8 cellular contexts compared by ENCODE assay signal in the genomic region with DNA sequence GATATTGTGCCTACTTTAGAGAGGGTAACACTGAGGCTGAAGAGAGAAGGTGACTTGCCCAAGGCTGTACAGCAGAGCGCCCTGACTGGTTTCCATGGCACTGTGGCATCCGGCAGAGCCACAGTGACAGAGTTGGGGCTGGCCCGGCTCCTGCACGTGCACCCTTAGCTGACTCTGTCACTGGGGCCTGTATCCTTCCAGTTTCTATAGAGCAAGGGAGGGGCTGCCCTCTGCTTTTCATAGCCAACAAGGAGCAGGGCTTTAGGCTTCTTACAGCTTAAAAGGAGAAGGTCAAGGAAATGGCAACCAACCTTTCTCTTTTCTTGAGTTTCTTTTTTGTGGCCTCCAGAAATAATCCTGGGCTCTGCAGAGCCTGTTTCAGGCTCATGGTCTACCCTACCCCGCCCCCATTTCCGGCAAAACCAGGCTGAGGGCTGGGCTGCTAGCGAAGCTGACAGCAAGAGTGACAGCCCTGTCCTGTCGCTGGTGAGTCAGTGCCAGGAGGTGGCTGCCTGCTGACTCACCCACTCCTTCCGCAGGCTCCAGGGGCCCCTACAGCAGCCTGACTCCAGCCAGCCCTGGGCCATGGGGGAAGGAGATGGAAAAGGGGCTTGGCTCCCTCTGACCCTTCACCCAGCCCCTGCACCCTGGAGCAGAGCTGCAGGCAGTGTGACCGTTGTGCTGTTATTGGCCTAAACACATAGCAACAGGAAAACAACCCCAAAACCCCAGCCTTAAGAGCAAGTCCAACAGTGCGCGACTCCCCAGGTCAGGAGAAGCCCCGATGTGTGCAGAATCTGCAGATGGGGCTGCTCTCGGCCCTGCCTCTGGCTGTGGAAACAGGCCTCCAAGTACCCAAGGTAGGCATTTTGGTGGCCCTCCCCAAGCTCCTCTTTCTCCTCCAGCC. TPM values are rescaled to one million over a fixed set of nuclear protein-coding genes. Genes with fewer than 3 reads are reported as not detected.
DNase-seq lines count a peak whose midpoint lies in the region; ATAC-seq and TF ChIP-seq lines count a peak whose summit lies in the region.

No MANE protein-coding gene starts in this region.

- TF ChIP-seq CTCF in type B pancreatic cell (conservative IDR thresholded peaks at IDR 0.05), result no peak

- H3K9me3 Mint-ChIP-seq in type B pancreatic cell, result no peaks in the 10 kb centered on the region

- DNase-seq in C1 segment of cervical spinal cord (lab: John Stamatoyannopoulos, UW) (peak in 11 of 14 donors; percentile 50 to 95 (median 66)), SHP77 (lab: John Stamatoyannopoulos, UW) (peak; percentile 76 to 83), activated gamma-delta T cell (lab: John Stamatoyannopoulos, UW) (peak; percentile 68), globus pallidus (ENCODE audit: low spot score) (peak; percentile 89), pons (ENCODE audit: low spot score) (peak; percentile 91), type B pancreatic cell (ENCODE audit: extremely low spot score, unreplicated experiment) (no peak)

- no peaks in the 10 kb centered on the region for H3K36me3 Mint-ChIP-seq in type B pancreatic cell

- peak overlapping the region; percentile 96 for H3K27ac Mint-ChIP-seq in type B pancreatic cell

- H3K4me1 Mint-ChIP-seq in type B pancreatic cell (ENCODE audit: unreplicated experiment), result peaks cover 54% of the 10 kb centered on the region

- peak overlapping the region; percentile 31 for H3K4me3 Mint-ChIP-seq in type B pancreatic cell

- H3K27me3 Mint-ChIP-seq in type B pancreatic cell, result no peaks in the 10 kb centered on the region

- ATAC-seq in GM19328 (IDR thresholded peaks at IDR 0.05; ENCODE audit: unreplicated experiment) (peak; percentile 84), HG03439 (IDR thresholded peaks at IDR 0.05; ENCODE audit: unreplicated experiment) (peak; percentile 83)

RNA-seq across cellular contexts. Expression of a gene that starts 29.8 kb away (rescaled TPM):
- 24.5 and 30.3 TPM in 2 replicates for total RNA-seq in type B pancreatic cell (ENCODE audit: low replicate concordance)
